ENCODE assay signal across 9 cellular contexts in genomic region chr5:159206818-159207217, GRCh38. TPM values are rescaled to one million over a fixed set of nuclear protein-coding genes. Genes with fewer than 3 reads are reported as not detected.
A peak's percentile ranks its signal among the peaks of the same experiment; 100 is the strongest.
DNase-seq lines count a peak whose midpoint lies in the region; ATAC-seq and TF ChIP-seq lines count a peak whose summit lies in the region.
"Had no signal": no experiment of that assay in that cellular context is flagged by ENCODE, and none has a peak within 500 bp of the region (broad histone marks: within the 10 kb centered on the region; RNA-seq: fewer than 3 reads in every experiment).

No MANE protein-coding gene starts in this region.

- peaks cover 42 to 60% of the 10 kb centered on the region in 2 donors for H3K4me1 Mint-ChIP-seq in natural killer cell

- H3K27ac Mint-ChIP-seq in natural killer cell, result peak overlapping the region; percentile 95 to 98

- no peaks in the 10 kb centered on the region for H3K9me3 ChIP-seq in BE2C

- peaks cover 3 to 5% of the 10 kb centered on the region in 2 donors for H3K27me3 Mint-ChIP-seq in natural killer cell (ENCODE audit: low read depth in 2 of 2)

- DNase-seq in BE2C (no peak), M059J (ENCODE audit: low read depth) (peak; percentile 41), caudate nucleus (lab: John Stamatoyannopoulos, UW) (no peak), natural killer cell (no peak), AG08395 (ENCODE audit: low spot score) (no peak), T-helper 9 cell (no peak), HCEC 1CT (no peak), NK-92 (lab: John Stamatoyannopoulos, UW; ENCODE audit: unreplicated experiment) (no peak)
- DNase-seq: activated gamma-delta T cell had no signal

- H3K36me3 ChIP-seq in BE2C, result peaks cover 8% of the 10 kb centered on the region

- H3K27me3 ChIP-seq in BE2C, result no peaks in the 10 kb centered on the region

- H3K27ac ChIP-seq in caudate nucleus (ENCODE audit: low read depth, low read length), result peak overlapping the region; percentile 90

- H3K36me3 Mint-ChIP-seq in natural killer cell, result no peaks in the 10 kb centered on the region

- peaks cover 21% of the 10 kb centered on the region for H3K4me1 ChIP-seq in BE2C

- peak overlapping the region; percentile 99 for H3K4me3 Mint-ChIP-seq in natural killer cell

- no peak for ATAC-seq in natural killer cell

- H3K4me3 ChIP-seq in BE2C (ENCODE audit: low read depth, low read length), result peak overlapping the region; percentile 96

- H3K9me3 Mint-ChIP-seq in natural killer cell, result no peaks in the 10 kb centered on the region

- intact Hi-C loops in natural killer cell (cut with micrococcal nuclease), result no loop called here

- TF ChIP-seq CTCF in BE2C (IDR thresholded peaks at IDR 0.05; ENCODE audit: low read depth, low read length) (no peak), natural killer cell (IDR thresholded peaks at IDR 0.05) (no peak)

RNA-seq across cellular contexts. Expression of gene RNF145, which starts 2.5 kb away (rescaled TPM):
- polyA plus RNA-seq in BE2C (2012; ENCODE audit: insufficient read depth, insufficient read length, low read depth), result 115 TPM
- total RNA-seq in M059J (2014; rRNA removed; shearing (Covaris generic)), result 33.7 and 54.0 TPM in 2 replicates
- 10 to 100 TPM; 29.8 to 40.4 (median 38.4) TPM for total RNA-seq in natural killer cell

RNA-seq across cellular contexts. Expression of gene UBLCP1, which starts 56.3 kb away (rescaled TPM):
- 24.5 TPM for polyA plus RNA-seq in BE2C (2012; ENCODE audit: insufficient read depth, insufficient read length, low read depth)
- total RNA-seq in M059J (2014; rRNA removed; shearing (Covaris generic)), result 29.9 and 36.4 TPM in 2 replicates
- 10 to 100 TPM; 30.0 to 37.9 (median 32.1) TPM for total RNA-seq in natural killer cell
